ENCODE assay signal across 19 cellular contexts in genomic region chr3:69241769-69242168, GRCh38.
DNase-seq lines count a peak whose midpoint lies in the region; ATAC-seq, FAIRE-seq and TF ChIP-seq lines count a peak whose summit lies in the region.
"Had no signal": no experiment of that assay in that cellular context is flagged by ENCODE, and none has a peak within 500 bp of the region (broad histone marks: within the 10 kb centered on the region; RNA-seq: fewer than 3 reads in every experiment).

No MANE protein-coding gene starts in this region.

- SMC1A ChIA-PET in GM12878 (lab: Charles Lee; ENCODE audit: uncharacterized antibody, unreplicated experiment), result interaction anchor here (0.8 to 12.9 kb wide), 18 partner anchors 8 to 147 kb away, joined by 3 to 98 read pairs (median 4); no protein-coding TSS in a partner anchor

- H3K9ac ChIP-seq in GM12878 (ENCODE audit: control insufficient read depth, insufficient read depth, low read length) (no peak overlapping the region), smooth muscle cell (ENCODE audit: low read depth) (peak overlapping the region; percentile 1)

- H3F3A ChIP-seq in GM23338 (replicated peaks; ENCODE audit: low read depth), result no peaks in the 10 kb centered on the region
- peaks cover 12% of the 10 kb centered on the region for H3F3A ChIP-seq in smooth muscle cell (ENCODE audit: low read depth)

- H2AFZ ChIP-seq in GM23338 (no peak overlapping the region), GM12878 (ENCODE audit: control insufficient read depth, low read depth, low read length) (no peak overlapping the region), smooth muscle cell (ENCODE audit: low read depth) (no peak overlapping the region)

- TF ChIP-seq POLR2A in GM12878 (IDR thresholded peaks at IDR 0.05; ENCODE audit: low read depth, low read length) (no peak), testis (IDR thresholded peaks at IDR 0.05) (no peak)

- DNase-seq in GM23338 (ENCODE audit: low spot score) (no peak), GM12878 (ENCODE audit: low read depth, low spot score) (peak; percentile 25), lower lobe of right lung (no peak), smooth muscle cell (lab: John Stamatoyannopoulos, UW; ENCODE audit: unreplicated experiment) (no peak), testis (no peak), middle frontal gyrus (ENCODE audit: extremely low spot score, low spot score) (no peak)
- DNase-seq: C1 segment of cervical spinal cord, DMS 273 treated with DMSO at 0.1 percent for 48 hours, GDM1, NCI-H1417 treated with DMSO at 0.1 percent for 48 hours, NCI-H1930, NCI-H446, NCI-H69, PC-3 had no signal

- H3K27me3 Mint-ChIP-seq in GM23338 (ENCODE audit: insufficient read depth, low read depth, poor library complexity), result peaks cover 20% of the 10 kb centered on the region

- no peaks in the 10 kb centered on the region for H3K79me2 ChIP-seq in GM23338 (replicated peaks; ENCODE audit: insufficient read depth)
- H3K79me2 ChIP-seq in GM12878 (ENCODE audit: control insufficient read depth, insufficient read depth, low read length), result no peaks in the 10 kb centered on the region
- H3K79me2 ChIP-seq in smooth muscle cell (ENCODE audit: low read depth), result no peaks in the 10 kb centered on the region

- H3K4me3 ChIP-seq in GM23338, result no peak overlapping the region
- H3K4me3 ChIP-seq in GM12878, result no peak overlapping the region
- no peak overlapping the region for H3K4me3 ChIP-seq in lower lobe of right lung
- no peak overlapping the region for H3K4me3 ChIP-seq in smooth muscle cell
- H3K4me3 ChIP-seq in testis, result no peak overlapping the region

- H3K9me3 ChIP-seq in GM12878 (replicated peaks; ENCODE audit: control insufficient read depth, insufficient read depth, low read length) (no peaks in the 10 kb centered on the region), lower lobe of right lung (no peaks in the 10 kb centered on the region), smooth muscle cell (replicated peaks; ENCODE audit: low read depth) (no peaks in the 10 kb centered on the region), testis (no peaks in the 10 kb centered on the region)

- FAIRE-seq in GM12878 (lab: Jason Lieb, UNC), result no peak
- FAIRE-seq: H54, HTR-8/SVneo had no signal

- no peaks in the 10 kb centered on the region for H3K36me3 Mint-ChIP-seq in GM23338 (ENCODE audit: low read depth)

- peak overlapping the region; percentile 26; the same call in 1 of the 2 replicates for H3K4me2 ChIP-seq in GM23338
- H3K4me2 ChIP-seq in GM12878 (ENCODE audit: control insufficient read depth, insufficient read depth), result peak overlapping the region; percentile 23
- no peak overlapping the region for H3K4me2 ChIP-seq in smooth muscle cell

- no peak for ATAC-seq in GM23338
- ATAC-seq in GM12878, result peak; percentile 50
- ATAC-seq in lower lobe of right lung, result no peak
- no peak for ATAC-seq in GM18861 (IDR thresholded peaks at IDR 0.05; ENCODE audit: unreplicated experiment)
- ATAC-seq in HG03025 (IDR thresholded peaks at IDR 0.05; ENCODE audit: low FRiP score, unreplicated experiment), result no peak
- ATAC-seq: PC-3 had no signal

- H3K4me3 Mint-ChIP-seq in GM23338, result no peak overlapping the region

- H3K9me2 ChIP-seq in GM23338 (ENCODE audit: insufficient read depth), result no peaks in the 10 kb centered on the region

- in situ Hi-C loops in GM12878 (cut with MboI), result no loop called here

- CTCF ChIA-PET in GM12878 (lab: Yijun Ruan, JAX), result interaction anchor here (0.6 to 6.0 kb wide), 5 partner anchors 38 to 184 kb away, joined by 3 to 37 read pairs (median 5); no protein-coding TSS in a partner anchor

- RAD21 ChIA-PET in GM12878 (lab: Charles Lee; ENCODE audit: unreplicated experiment), result interaction anchor here (0.9 to 5.0 kb wide), 6 partner anchors 41 to 194 kb away, joined by 3 to 38 read pairs (median 6); no protein-coding TSS in a partner anchor

- TF ChIP-seq CTCF in GM23338 (conservative IDR thresholded peaks at IDR 0.05; ENCODE audit: low read depth in 2 of 2) (no peak), GM12878 (IDR thresholded peaks at IDR 0.05 in 2 of 3, conservative IDR thresholded peaks at IDR 0.05 in 1 of 3; ENCODE audit: control insufficient read depth in 2 of 3, extremely low read depth in 1 of 3, insufficient read depth in 1 of 3, low read depth in 3 of 3, low read length in 3 of 3) (no peak), lower lobe of right lung (IDR thresholded peaks at IDR 0.05) (no peak), smooth muscle cell (IDR thresholded peaks at IDR 0.05; ENCODE audit: borderline replicate concordance, insufficient read depth, poor library complexity, severe bottlenecking) (no peak), testis (IDR thresholded peaks at IDR 0.05) (no peak)

- H3K9me3 Mint-ChIP-seq in GM23338, result no peaks in the 10 kb centered on the region; the same call in 2 of the 3 replicates

- peaks cover 19% of the 10 kb centered on the region for H3K27me3 ChIP-seq in GM23338 (ENCODE audit: insufficient read depth)
- H3K27me3 ChIP-seq in GM12878 (replicated peaks in 1 of 2; ENCODE audit: control insufficient read depth in 2 of 2, insufficient read depth in 2 of 2, low read length in 1 of 2), result no peaks in the 10 kb centered on the region
- H3K27me3 ChIP-seq in lower lobe of right lung (ENCODE audit: low read depth), result no peaks in the 10 kb centered on the region
- no peaks in the 10 kb centered on the region for H3K27me3 ChIP-seq in smooth muscle cell (ENCODE audit: low read depth)
- H3K27me3 ChIP-seq in testis, result no peaks in the 10 kb centered on the region

- H3K27ac Mint-ChIP-seq in GM23338, result no peak overlapping the region

- 70% methylated on average over 4 of the region's 4 CpGs for WGBS in GM12878 (ENCODE audit: insufficient coverage, insufficient replicate concordance, low lambda C conversion rate, missing lambda C conversion rate)
- 94% methylated on average over 4 of the region's 4 CpGs for WGBS in smooth muscle cell (ENCODE audit: low lambda C conversion rate)
- WGBS in testis, 2 donors, result 96 to 99% methylated on average over 4 of the region's 4 CpGs

- H4K20me1 ChIP-seq in GM23338 (replicated peaks; ENCODE audit: insufficient read depth), result no peaks in the 10 kb centered on the region
- no peaks in the 10 kb centered on the region for H4K20me1 ChIP-seq in GM12878 (ENCODE audit: control insufficient read depth, insufficient read depth)
- H4K20me1 ChIP-seq in smooth muscle cell (ENCODE audit: low read depth), result no peaks in the 10 kb centered on the region

- BruUV-seq in GM12878 (replicated peaks; lab: Mats Ljungman, UMichigan), result no TSS peak

- H3K4me1 Mint-ChIP-seq in GM23338, result peaks cover 47% of the 10 kb centered on the region

- intact Hi-C loops in GM12878 (cut with micrococcal nuclease; ENCODE audit: unreplicated experiment) (loop anchor here (5.0 kb wide), 2 partner anchors 39 to 46 kb away; no protein-coding TSS in a partner anchor), lower lobe of right lung (cut with DNase I) (no loop called here), testis (cut with DNase I; ENCODE audit: low total_unique reads) (no loop called here)

- no peak for TF ChIP-seq RAD21 in GM12878 (IDR thresholded peaks at IDR 0.05; ENCODE audit: insufficient read depth, low read depth, low read length)

- no peaks in the 10 kb centered on the region for H3K36me3 ChIP-seq in GM23338 (ENCODE audit: insufficient read depth)
- no peaks in the 10 kb centered on the region for H3K36me3 ChIP-seq in GM12878 (ENCODE audit: control insufficient read depth in 2 of 2, insufficient read depth in 2 of 2, low read length in 1 of 2)
- peaks cover 4% of the 10 kb centered on the region for H3K36me3 ChIP-seq in lower lobe of right lung
- H3K36me3 ChIP-seq in smooth muscle cell (ENCODE audit: low read depth), result no peaks in the 10 kb centered on the region
- no peaks in the 10 kb centered on the region for H3K36me3 ChIP-seq in testis (ENCODE audit: low read depth, missing control alignments)

- TF ChIP-seq EP300 in GM12878 (IDR thresholded peaks at IDR 0.05; ENCODE audit: borderline replicate concordance in 1 of 2, control insufficient read depth in 1 of 2, low read depth in 2 of 2, low read length in 2 of 2), result no peak

- H3K27ac ChIP-seq in GM23338 (ENCODE audit: low read depth) (no peak overlapping the region; the same call in 1 of the 2 replicates), GM12878 (ENCODE audit: control insufficient read depth, insufficient read depth) (no peak overlapping the region), lower lobe of right lung (peak overlapping the region; percentile 18), smooth muscle cell (ENCODE audit: low read depth) (peak overlapping the region; percentile 99), testis (no peak overlapping the region)
- H3K27ac ChIP-seq: HL-60 had no signal

- peaks cover 46% of the 10 kb centered on the region for H3K4me1 ChIP-seq in GM23338 (ENCODE audit: insufficient read depth)
- peaks cover 21% of the 10 kb centered on the region for H3K4me1 ChIP-seq in GM12878 (ENCODE audit: control insufficient read depth, insufficient read depth, low read length)
- peaks cover 12% of the 10 kb centered on the region for H3K4me1 ChIP-seq in lower lobe of right lung
- H3K4me1 ChIP-seq in smooth muscle cell (ENCODE audit: low read depth), result peaks cover 25% of the 10 kb centered on the region
- H3K4me1 ChIP-seq in testis, result no peaks in the 10 kb centered on the region

- POLR2A ChIA-PET in GM12878 (lab: Charles Lee), result interaction anchor here (0.6 to 1.8 kb wide), 5 partner anchors 23 to 187 kb away, joined by 3 to 12 read pairs (median 4); no protein-coding TSS in a partner anchor

TF ChIP-seq in GM23338, 12 proteins besides CTCF, POLR2A, EP300 and RAD21 (continues in another document):
- TF ChIP-seq CREB1 (CRISPR knock-in tag; IDR thresholded peaks at IDR 0.05; ENCODE audit: low read depth) (no peak), EZH2 (IDR thresholded peaks at IDR 0.05; ENCODE audit: low read depth, unreplicated experiment) (no peak), NANOG (IDR thresholded peaks at IDR 0.05; ENCODE audit: borderline replicate concordance) (no peak)

TF ChIP-seq in GM12878, 131 proteins besides CTCF, POLR2A, EP300 and RAD21 (continues in another document):
- peak; percentile 40; the same call in 1 of the 2 replicates for TF ChIP-seq RUNX3 (IDR thresholded peaks at IDR 0.05; ENCODE audit: low read length)
- TF ChIP-seq MTA3 (IDR thresholded peaks at IDR 0.05; ENCODE audit: borderline replicate concordance, low read length), result no peak
- TF ChIP-seq, protein P1, sequence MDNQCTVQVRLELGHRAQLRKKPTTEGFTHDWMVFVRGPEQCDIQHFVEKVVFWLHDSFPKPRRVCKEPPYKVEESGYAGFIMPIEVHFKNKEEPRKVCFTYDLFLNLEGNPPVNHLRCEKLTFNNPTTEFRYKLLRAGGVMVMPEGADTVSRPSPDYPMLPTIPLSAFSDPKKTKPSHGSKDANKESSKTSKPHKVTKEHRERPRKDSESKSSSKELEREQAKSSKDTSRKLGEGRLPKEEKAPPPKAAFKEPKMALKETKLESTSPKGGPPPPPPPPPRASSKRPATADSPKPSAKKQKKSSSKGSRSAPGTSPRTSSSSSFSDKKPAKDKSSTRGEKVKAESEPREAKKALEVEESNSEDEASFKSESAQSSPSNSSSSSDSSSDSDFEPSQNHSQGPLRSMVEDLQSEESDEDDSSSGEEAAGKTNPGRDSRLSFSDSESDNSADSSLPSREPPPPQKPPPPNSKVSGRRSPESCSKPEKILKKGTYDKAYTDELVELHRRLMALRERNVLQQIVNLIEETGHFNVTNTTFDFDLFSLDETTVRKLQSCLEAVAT (IDR thresholded peaks at IDR 0.05), result peak; percentile 53; the same call in 1 of the 2 replicates

Comparison
In these comparisons a context has a peak if more than half of its experiments do, and no peak if none do; other contexts are left out.
1. H3K27ac ChIP-seq: peak in lower lobe of right lung (single experiment) and smooth muscle cell (single experiment); none in GM23338 (single experiment), GM12878 (single experiment) and testis (0 of 2).